Comparison of ENCODE assay signal across 8 cellular contexts in genomic region chr17:41918392-41919164, GRCh38. TPM values are rescaled to one million over a fixed set of nuclear protein-coding genes. Genes with fewer than 3 reads are reported as not detected.
DNase-seq lines count a peak whose midpoint lies in the region; ATAC-seq and TF ChIP-seq lines count a peak whose summit lies in the region.

Gene ACLY, minus strand, starts transcription at chr17:41918951. Its CDS starts 5,078 bp downstream, at chr17:41913873.

- H3K27ac ChIP-seq in esophagus (ENCODE audit: low read depth in 2 of 2, low read length in 1 of 2) (peak within 1 kb of the TSS; percentile 85 to 87), muscle layer of colon (ENCODE audit: low read depth, low read length) (peak within 1 kb of the TSS; percentile 79)

- DNase-seq in DMS 273 (lab: John Stamatoyannopoulos, UW; ENCODE audit: unreplicated experiment): peak; percentile 100
- DNase-seq in activated T-cell treated with anti-CD3 and anti-CD28 coated beads, Interleukin-2, amount 50 U/mL, for 24 hours: peak; percentile 97
- DNase-seq in stimulated activated CD8-positive, alpha-beta memory T cell treated with anti-CD3 and anti-CD28 coated beads, Interleukin-7, amount 100 ng/mL, for 24 hours (ENCODE audit: low read depth): peak; percentile 88

- H3K4me3 ChIP-seq in esophagus (ENCODE audit: low read depth in 1 of 2, low read length in 2 of 2) (peak within 1 kb of the TSS; percentile 75 to 76), muscle layer of colon (ENCODE audit: low read depth in 1 of 2, low read length in 2 of 2) (peak within 1 kb of the TSS; percentile 63 to 92)

- no peaks in the 10 kb centered on the region for H3K9me3 ChIP-seq in esophagus (ENCODE audit: control insufficient read depth in 2 of 2, insufficient read depth in 1 of 2, low read depth in 1 of 2, low read length in 1 of 2)
- H3K9me3 ChIP-seq in muscle layer of colon (ENCODE audit: low read length): no peaks in the 10 kb centered on the region

- no peaks in the 10 kb centered on the region for H3K9me3 Mint-ChIP-seq in IgD-negative memory B cell
- no peaks in the 10 kb centered on the region for H3K9me3 Mint-ChIP-seq in activated T-cell treated with anti-CD3 and anti-CD28 coated beads, Interleukin-2, amount 50 U/mL, for 24 hours

- H3K4me1 Mint-ChIP-seq in IgD-negative memory B cell: peaks cover 19 to 30% (median 30%) of the 10 kb centered on the region in 3 donors
- H3K4me1 Mint-ChIP-seq in activated T-cell treated with anti-CD3 and anti-CD28 coated beads, Interleukin-2, amount 50 U/mL, for 24 hours (ENCODE audit: low read depth): peaks cover 45% of the 10 kb centered on the region

- WGBS in esophagus, 2 donors: 0% methylated on average over 69 to 73 of the region's 73 CpGs

- H3K9ac ChIP-seq in muscle layer of colon (ENCODE audit: low read length): peak within 1 kb of the TSS; percentile 76

- H3K27me3 ChIP-seq in esophagus (ENCODE audit: control insufficient read depth in 1 of 2, insufficient read depth in 2 of 2, low read length in 2 of 2) (no peaks in the 10 kb centered on the region), muscle layer of colon (ENCODE audit: control insufficient read depth in 1 of 2, insufficient read depth in 2 of 2, low read length in 2 of 2) (no peaks in the 10 kb centered on the region)

- peak within 1 kb of the TSS; percentile 72 to 92 (median 89) for H3K27ac Mint-ChIP-seq in IgD-negative memory B cell
- H3K27ac Mint-ChIP-seq in activated T-cell treated with anti-CD3 and anti-CD28 coated beads, Interleukin-2, amount 50 U/mL, for 24 hours: peak within 1 kb of the TSS; percentile 95

- H3K36me3 Mint-ChIP-seq in IgD-negative memory B cell: no peaks in the 10 kb centered on the region
- peaks cover 43% of the 10 kb centered on the region for H3K36me3 Mint-ChIP-seq in activated T-cell treated with anti-CD3 and anti-CD28 coated beads, Interleukin-2, amount 50 U/mL, for 24 hours (ENCODE audit: low read depth)

- H3K27me3 Mint-ChIP-seq in IgD-negative memory B cell: no peaks in the 10 kb centered on the region
- no peaks in the 10 kb centered on the region for H3K27me3 Mint-ChIP-seq in activated T-cell treated with anti-CD3 and anti-CD28 coated beads, Interleukin-2, amount 50 U/mL, for 24 hours

- H3K4me1 ChIP-seq in esophagus (ENCODE audit: control insufficient read depth in 2 of 2, insufficient read depth in 2 of 2, low read length in 1 of 2): peaks cover 0 to 9% of the 10 kb centered on the region in 2 donors
- peaks cover 25% of the 10 kb centered on the region for H3K4me1 ChIP-seq in muscle layer of colon (ENCODE audit: insufficient read depth, low read length)

- peak; percentile 84 for ATAC-seq in GM21528 (IDR thresholded peaks at IDR 0.05; ENCODE audit: low FRiP score, unreplicated experiment)

- peak within 1 kb of the TSS; percentile 92 to 97 (median 94) for H3K4me3 Mint-ChIP-seq in IgD-negative memory B cell
- H3K4me3 Mint-ChIP-seq in activated T-cell treated with anti-CD3 and anti-CD28 coated beads, Interleukin-2, amount 50 U/mL, for 24 hours: peak within 1 kb of the TSS; percentile 93

- H3K36me3 ChIP-seq in esophagus (ENCODE audit: control insufficient read depth in 2 of 2, insufficient read depth in 2 of 2, low read length in 1 of 2) (peaks cover 1 to 2% of the 10 kb centered on the region in 2 donors), muscle layer of colon (ENCODE audit: insufficient read depth, low read length) (peaks cover under 1% of the 10 kb centered on the region)

TF ChIP-seq in PFSK-1, 5 proteins besides CTCF, POLR2A, EP300 and RAD21:
- no peak for TF ChIP-seq REST (IDR thresholded peaks at IDR 0.05; ENCODE audit: insufficient read depth in 1 of 2, low read depth in 2 of 2, low read length in 2 of 2)
- peak; percentile 87; the same call in 1 of the 2 replicates for TF ChIP-seq TAF1 (IDR thresholded peaks at IDR 0.05; ENCODE audit: borderline replicate concordance, insufficient read depth, low read length)
- peak; percentile 31 for TF ChIP-seq FOXP2 (optimal IDR thresholded peaks at IDR 0.05; ENCODE audit: borderline replicate concordance, extremely low read depth, extremely low read length, insufficient read depth)
- no peak for TF ChIP-seq SIN3A (IDR thresholded peaks at IDR 0.05; ENCODE audit: borderline replicate concordance, insufficient read depth, low read length)
- TF ChIP-seq POLR2AphosphoS5 (IDR thresholded peaks at IDR 0.05; ENCODE audit: low read depth, low read length): peak; percentile 97

RNA-seq across cellular contexts. Expression of gene ACLY, which starts in this region (rescaled TPM):
- 52.9 TPM for polyA plus RNA-seq in IgD-negative memory B cell
- polyA plus RNA-seq in PFSK-1 (2012; ENCODE audit: insufficient read length, low read depth): 185 TPM
- polyA plus RNA-seq in esophagus: 10 to 100 TPM; 16.4 to 27.1 TPM

Comparison
In these comparisons a context has a peak if more than half of its experiments do, and no peak if none do; other contexts are left out.
1. Peak in every context shown above with its lines: DNase-seq, ATAC-seq, H3K4me3 ChIP-seq and H3K27ac ChIP-seq.